ENCODE assay signal across 11 cellular contexts in the genomic region with DNA sequence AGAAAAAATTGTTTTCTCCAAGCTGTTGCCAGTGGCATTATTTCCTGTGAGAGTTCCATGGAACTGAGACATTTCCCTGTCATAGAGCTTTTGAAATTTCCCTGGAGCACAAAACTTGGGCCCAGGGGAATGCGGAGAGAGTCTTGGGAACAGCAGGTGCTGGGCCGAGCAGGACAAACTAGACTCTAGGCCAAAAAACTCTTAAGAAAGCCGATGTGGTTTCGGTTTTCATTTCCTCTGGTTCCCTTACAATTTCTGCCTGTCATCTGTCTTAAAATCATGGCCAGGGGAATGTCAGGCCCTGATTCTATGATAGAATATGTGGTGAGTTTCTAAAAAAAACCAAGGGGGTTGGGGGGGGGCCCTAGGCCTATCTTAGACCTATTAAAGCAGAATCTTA. TPM values are rescaled to one million over a fixed set of nuclear protein-coding genes. Genes with fewer than 3 reads are reported as not detected.
A peak's percentile ranks its signal among the peaks of the same experiment; 100 is the strongest.
DNase-seq lines count a peak whose midpoint lies in the region; ATAC-seq and TF ChIP-seq lines count a peak whose summit lies in the region.
"Had no signal": no experiment of that assay in that cellular context is flagged by ENCODE, and none has a peak within 500 bp of the region (broad histone marks: within the 10 kb centered on the region; RNA-seq: fewer than 3 reads in every experiment).

No MANE protein-coding gene starts in this region.

- H3K4me1 ChIP-seq in right atrium auricular region (peaks cover 0 to 75% of the 10 kb centered on the region in 2 donors), mesenchymal stem cell (ENCODE audit: control insufficient read depth, insufficient read depth, low read depth, low read length) (peaks cover 20% of the 10 kb centered on the region), uterus (peaks cover 8 to 10% of the 10 kb centered on the region in 2 donors)

- no peak for TF ChIP-seq POLR2A in uterus (IDR thresholded peaks at IDR 0.05)

- H3K9ac ChIP-seq in mesenchymal stem cell (ENCODE audit: low read length) = peak overlapping the region; percentile 44
- H3K9ac ChIP-seq: neural progenitor cell had no signal

- H2AFZ ChIP-seq in mesenchymal stem cell (ENCODE audit: low read depth, low read length) = no peak overlapping the region
- H2AFZ ChIP-seq: neural progenitor cell had no signal

- no peaks in the 10 kb centered on the region for H3K27me3 Mint-ChIP-seq in T-helper 2 cell treated with Interferon-gamma antibody and Interleukin-4, amounts not matched to agents 5 μg/mL and 100 μg/mL, for 36 hours (ENCODE audit: low read depth)

- no peak for DNase-seq in right atrium auricular region (ENCODE audit: low spot score)
- DNase-seq in cardiac septum (ENCODE audit: low spot score) = no peak
- DNase-seq in T-helper 2 cell treated with Interferon-gamma antibody and Interleukin-4, amounts not matched to agents 5 μg/mL and 100 μg/mL, for 36 hours (ENCODE audit: low spot score) = no peak
- DNase-seq in mesenchymal stem cell = no peak
- DNase-seq in uterus = no peak
- no peak for DNase-seq in DMS153 (lab: John Stamatoyannopoulos, UW)
- DNase-seq in T-helper 9 cell = no peak

- H3K18ac ChIP-seq in mesenchymal stem cell (ENCODE audit: low read depth in 1 of 2, low read length in 2 of 2) = no peak overlapping the region

- no peak overlapping the region for H3K4me2 ChIP-seq in mesenchymal stem cell (ENCODE audit: low read length, poor library complexity, severe bottlenecking)
- H3K4me2 ChIP-seq: neural progenitor cell had no signal

- H3K9me3 ChIP-seq in right atrium auricular region = no peaks in the 10 kb centered on the region
- H3K9me3 ChIP-seq in mesenchymal stem cell (ENCODE audit: control insufficient read depth, low read length) = no peaks in the 10 kb centered on the region
- no peaks in the 10 kb centered on the region for H3K9me3 ChIP-seq in uterus

- H3K14ac ChIP-seq in mesenchymal stem cell (ENCODE audit: low read length in 2 of 2) = no peak overlapping the region

- peaks cover 36% of the 10 kb centered on the region for H3K36me3 Mint-ChIP-seq in T-helper 2 cell treated with Interferon-gamma antibody and Interleukin-4, amounts not matched to agents 5 μg/mL and 100 μg/mL, for 36 hours (ENCODE audit: low read depth)

- H3K23ac ChIP-seq in mesenchymal stem cell (ENCODE audit: low read length in 2 of 2) = no peak overlapping the region

- H3K4me3 Mint-ChIP-seq in T-helper 2 cell treated with Interferon-gamma antibody and Interleukin-4, amounts not matched to agents 5 μg/mL and 100 μg/mL, for 36 hours = peak overlapping the region; percentile 77
- H3K4me3 Mint-ChIP-seq: neural progenitor cell had no signal

- WGBS in mesenchymal stem cell = 87% methylated on average over 4 of the region's 4 CpGs

- H3K4me1 Mint-ChIP-seq in T-helper 2 cell treated with Interferon-gamma antibody and Interleukin-4, amounts not matched to agents 5 μg/mL and 100 μg/mL, for 36 hours (ENCODE audit: low read depth) = peaks cover 35% of the 10 kb centered on the region

- H3K27ac Mint-ChIP-seq in T-helper 2 cell treated with Interferon-gamma antibody and Interleukin-4, amounts not matched to agents 5 μg/mL and 100 μg/mL, for 36 hours = peak overlapping the region; percentile 89
- H3K27ac Mint-ChIP-seq: neural progenitor cell had no signal

- H2AK5ac ChIP-seq in mesenchymal stem cell (ENCODE audit: low read length, severe bottlenecking) = no peak overlapping the region

- no peak for TF ChIP-seq CTCF in right atrium auricular region (IDR thresholded peaks at IDR 0.05)
- TF ChIP-seq CTCF in uterus (IDR thresholded peaks at IDR 0.05) = no peak

- no peak overlapping the region for H2BK5ac ChIP-seq in mesenchymal stem cell (ENCODE audit: low read depth, low read length, poor library complexity, severe bottlenecking)

- peaks cover 20% of the 10 kb centered on the region for H3K36me3 ChIP-seq in right atrium auricular region
- peaks cover 34 to 42% of the 10 kb centered on the region in 2 experiments for H3K36me3 ChIP-seq in mesenchymal stem cell (ENCODE audit: control insufficient read depth in 1 of 2, insufficient read depth in 2 of 2, low read depth in 1 of 2, low read length in 2 of 2)
- H3K36me3 ChIP-seq in uterus = no peaks in the 10 kb centered on the region
- H3K36me3 ChIP-seq: neural progenitor cell had no signal

- H3K4ac ChIP-seq in mesenchymal stem cell (ENCODE audit: low read depth in 1 of 2, low read length in 2 of 2) = no peak overlapping the region

- no peak overlapping the region for H4K8ac ChIP-seq in mesenchymal stem cell (ENCODE audit: low read length)

- H4K91ac ChIP-seq in mesenchymal stem cell (ENCODE audit: low read length) = no peak overlapping the region

- peaks cover 33% of the 10 kb centered on the region for H3K79me1 ChIP-seq in mesenchymal stem cell (replicated peaks; ENCODE audit: low read length, poor library complexity, severe bottlenecking)

- H3K27ac ChIP-seq in right atrium auricular region = peak overlapping the region; percentile 71 to 74
- H3K27ac ChIP-seq in mesenchymal stem cell (ENCODE audit: low read length, poor library complexity, severe bottlenecking) = no peak overlapping the region
- peak overlapping the region; percentile 26 to 33 for H3K27ac ChIP-seq in uterus
- H3K27ac ChIP-seq: C4-2B, neural progenitor cell had no signal

- H2BK12ac ChIP-seq in mesenchymal stem cell (ENCODE audit: low read length in 2 of 2) = no peak overlapping the region

- no peaks in the 10 kb centered on the region for H3K9me3 Mint-ChIP-seq in T-helper 2 cell treated with Interferon-gamma antibody and Interleukin-4, amounts not matched to agents 5 μg/mL and 100 μg/mL, for 36 hours
- H3K9me3 Mint-ChIP-seq: neural progenitor cell had no signal

- no peak overlapping the region for H2BK15ac ChIP-seq in mesenchymal stem cell (ENCODE audit: low read depth, poor library complexity, severe bottlenecking)

- no peak overlapping the region for H2BK120ac ChIP-seq in mesenchymal stem cell (ENCODE audit: low read depth, low read length)

- ATAC-seq in HG02623 (IDR thresholded peaks at IDR 0.05; ENCODE audit: unreplicated experiment) = no peak

- intact Hi-C loops in cardiac septum (cut with DNase I) (loop anchor here (5.0 kb wide), 1 partner anchor 68 kb away; a partner anchor contains a TSS), uterus (cut with DNase I; ENCODE audit: low total_unique reads) (no loop called here)

- H3K27me3 ChIP-seq in right atrium auricular region (no peaks in the 10 kb centered on the region), mesenchymal stem cell (ENCODE audit: control insufficient read depth in 1 of 2, insufficient read depth in 1 of 2, low read length in 2 of 2) (no peaks in the 10 kb centered on the region), uterus (no peaks in the 10 kb centered on the region)
- H3K27me3 ChIP-seq: neural progenitor cell had no signal

- H3K4me3 ChIP-seq in right atrium auricular region = no peak overlapping the region
- H3K4me3 ChIP-seq in mesenchymal stem cell (ENCODE audit: insufficient read depth in 1 of 2, low read depth in 1 of 2, low read length in 2 of 2) = no peak overlapping the region
- no peak overlapping the region for H3K4me3 ChIP-seq in uterus
- H3K4me3 ChIP-seq: neural progenitor cell had no signal

RNA-seq across cellular contexts. Expression of a gene that starts 4.6 kb away (rescaled TPM):
- total RNA-seq in right atrium auricular region = 10 to 100 TPM; 47.4 to 63.9 TPM
- total RNA-seq in cardiac septum = 81.8 TPM
- polyA plus RNA-seq in mesenchymal stem cell (2013, experiment 1 of 2) = 70.3 TPM
- 71.3 TPM for polyA plus RNA-seq in mesenchymal stem cell (2013, experiment 2 of 2)
- total RNA-seq in uterus = 10 to 100 TPM in 3 of 4 donors, 1 to 10 TPM in 1; 6.4 to 39.7 (median 21.7) TPM

RNA-seq across cellular contexts. Expression of a gene that starts 4.8 kb away (rescaled TPM):
- total RNA-seq in right atrium auricular region (1 to 10 TPM; 7.4 to 8.3 TPM), cardiac septum (18.4 TPM), uterus (10 to 100 TPM in 3 of 4 donors, 1 to 10 TPM in 1; 6.5 to 54.7 (median 27.4) TPM)
- 9.6 TPM for polyA plus RNA-seq in mesenchymal stem cell (2013, experiment 1 of 2)
- 9.5 TPM for polyA plus RNA-seq in mesenchymal stem cell (2013, experiment 2 of 2)

RNA-seq across cellular contexts. Expression of a gene that starts 11.9 kb away (rescaled TPM):
- total RNA-seq in right atrium auricular region (10 to 100 TPM; 24.6 to 27.9 TPM), cardiac septum (31.8 TPM), uterus (10 to 100 TPM in 3 of 4 donors, 1 to 10 TPM in 1; 2.6 to 32.6 (median 22.9) TPM)
- polyA plus RNA-seq in mesenchymal stem cell (2013, experiment 1 of 2) = 48.4 TPM
- polyA plus RNA-seq in mesenchymal stem cell (2013, experiment 2 of 2) = 46.7 TPM

RNA-seq across cellular contexts. Expression of a gene that starts 21.7 kb away (rescaled TPM):
- 10 to 100 TPM; 12.8 to 16.8 TPM for total RNA-seq in right atrium auricular region
- total RNA-seq in cardiac septum = 20.6 TPM
- polyA plus RNA-seq in mesenchymal stem cell (2013, experiment 1 of 2) = 8.9 TPM
- polyA plus RNA-seq in mesenchymal stem cell (2013, experiment 2 of 2) = 8.2 TPM
- 1 to 10 TPM in 1 of 4 donors, not detected in 3; 7.8 TPM for total RNA-seq in uterus
- total RNA-seq: HT1080 had no signal
